26 cellular contexts compared by ENCODE assay signal in genomic region chr17:6479626-6480324, GRCh38. TPM values are rescaled to one million over a fixed set of nuclear protein-coding genes. Genes with fewer than 3 reads are reported as not detected.
DNase-seq lines count a peak whose midpoint lies in the region; ATAC-seq and TF ChIP-seq lines count a peak whose summit lies in the region.
"Had no signal": no experiment of that assay in that cellular context is flagged by ENCODE, and none has a peak within 500 bp of the region (broad histone marks: within the 10 kb centered on the region; RNA-seq: fewer than 3 reads in every experiment).

No MANE protein-coding gene starts in this region.

- WGBS in gastroesophageal sphincter (ENCODE audit: low coverage in 1 of 2), 2 donors: 34 to 45% methylated on average over 4 to 10 of the region's 13 CpGs

- H3K36me3 ChIP-seq in iPS-20b (ENCODE audit: insufficient read depth, low read depth, low read length) (no peaks in the 10 kb centered on the region), gastroesophageal sphincter (peaks cover 0 to 54% of the 10 kb centered on the region in 2 donors), PC-3 (ENCODE audit: low read depth, low read length) (no peaks in the 10 kb centered on the region)
- H3K36me3 ChIP-seq: left ventricle myocardium inferior, pancreas, upper lobe of left lung had no signal

- H3F3A ChIP-seq in PC-3 (ENCODE audit: low read length, unreplicated experiment): no peaks in the 10 kb centered on the region

- no peak overlapping the region for H3K4me3 Mint-ChIP-seq in WTC11
- H3K4me3 Mint-ChIP-seq: natural killer cell, T-helper 17 cell had no signal

- POLR2A ChIA-PET in WTC11 (lab: Charles Lee): no interaction called here
- POLR2A ChIA-PET in PC-3 (lab: Charles Lee; ENCODE audit: unreplicated experiment): interaction anchor here (0.6 kb wide), 1 partner anchor 10 kb away, joined by 6 read pairs; no protein-coding TSS in a partner anchor

- no TSS peak for BruUV-seq in PC-3 (replicated peaks; lab: Mats Ljungman, UMichigan)

- peak overlapping the region; percentile 36; the same call in 1 of the 2 replicates for H3K9ac ChIP-seq in iPS-20b (ENCODE audit: low read depth, low read length)
- H3K9ac ChIP-seq in PC-3 (ENCODE audit: low read length): no peak overlapping the region

- ATAC-seq in WTC11 (peak; percentile 12; the same call in 1 of the 2 replicates), gastroesophageal sphincter (no peak), PC-3 (no peak)
- ATAC-seq: natural killer cell, Panc1, pancreas, sciatic nerve, T-helper 17 cell had no signal

- no peaks in the 10 kb centered on the region for H3K9me2 ChIP-seq in PC-3 (replicated peaks; ENCODE audit: low read length)

- no peaks in the 10 kb centered on the region for H3K36me3 Mint-ChIP-seq in WTC11
- H3K36me3 Mint-ChIP-seq: natural killer cell had no signal

- CTCF ChIA-PET in WTC11 (lab: Charles Lee) (interaction anchor here (1.2 to 2.3 kb wide), 5 partner anchors 16 to 95 kb away, joined by 3 to 10 read pairs (median 5); no protein-coding TSS in a partner anchor), PC-3 (lab: Charles Lee) (no interaction called here)

- no peak overlapping the region for H3K4me3 ChIP-seq in LNCaP clone FGC (ENCODE audit: low read depth, low read length)
- no peak overlapping the region for H3K4me3 ChIP-seq in iPS-20b (ENCODE audit: low read length)
- H3K4me3 ChIP-seq in gastroesophageal sphincter: no peak overlapping the region
- no peak overlapping the region for H3K4me3 ChIP-seq in PC-3 (ENCODE audit: low read length)
- H3K4me3 ChIP-seq: hepatocyte, left ventricle myocardium inferior, pancreas, SJSA1, upper lobe of left lung had no signal

- no peaks in the 10 kb centered on the region for H3K79me2 ChIP-seq in PC-3 (ENCODE audit: low read length)
- H3K79me2 ChIP-seq: hepatocyte had no signal

- H3K9me3 Mint-ChIP-seq in WTC11: no peaks in the 10 kb centered on the region
- H3K9me3 Mint-ChIP-seq: natural killer cell had no signal

- TF ChIP-seq POLR2A in gastroesophageal sphincter (IDR thresholded peaks at IDR 0.05): no peak

- TF ChIP-seq CTCF in LNCaP clone FGC (IDR thresholded peaks at IDR 0.05; ENCODE audit: control insufficient read depth, extremely low read depth, insufficient read depth): no peak
- no peak for TF ChIP-seq CTCF in WTC11 (IDR thresholded peaks at IDR 0.05)
- no peak for TF ChIP-seq CTCF in gastroesophageal sphincter (IDR thresholded peaks at IDR 0.05)
- TF ChIP-seq CTCF in PC-3 (conservative IDR thresholded peaks at IDR 0.05; ENCODE audit: low read depth, low read length): no peak

- intact Hi-C loops in PC-3 (cut with micrococcal nuclease): no loop called here

- peak; percentile 71 for DNase-seq in A172 (ENCODE audit: low spot score)
- DNase-seq in LNCaP clone FGC (ENCODE audit: low read depth): peak; percentile 62
- no peak for DNase-seq in WTC11 (ENCODE audit: low spot score)
- no peak for DNase-seq in NCI-H526 (lab: John Stamatoyannopoulos, UW)
- DNase-seq in PC-3: no peak
- DNase-seq in HCEC 1CT: no peak
- DNase-seq: activated CD4-positive, alpha-beta T cell treated with anti-CD3 and anti-CD28 coated beads, Interleukin-2, amount 50 U/mL, for 48 hours; activated effector memory CD4-positive, alpha-beta T cell treated with Interleukin-2 at 50 U/mL for 16 hours; cortex of kidney; left ventricle myocardium inferior; midbrain; natural killer cell; NCI-H1105 treated with DMSO at 0.1 percent for 48 hours; NK-92 treated with Interleukin-12 subunit alpha and Interleukin-12 subunit beta, amount 100 ng/mL, for 24 hours; pancreas; stimulated activated CD4-positive, alpha-beta T cell treated with anti-CD3 and anti-CD28 coated beads, Interleukin-15, amount 100 ng/mL, for 24 hours; stimulated activated CD8-positive, alpha-beta memory T cell treated with anti-CD3 and anti-CD28 coated beads, Interleukin-4, amount 100 ng/mL, for 48 hours; T-helper 17 cell had no signal

- TF ChIP-seq EP300 in gastroesophageal sphincter (IDR thresholded peaks at IDR 0.05): no peak

- H3K27ac Mint-ChIP-seq in WTC11: no peak overlapping the region
- H3K27ac Mint-ChIP-seq: natural killer cell, T-helper 17 cell had no signal

- peaks cover 11% of the 10 kb centered on the region for H3K4me1 Mint-ChIP-seq in WTC11
- H3K4me1 Mint-ChIP-seq: natural killer cell, T-helper 17 cell had no signal

- no peaks in the 10 kb centered on the region for H4K20me1 ChIP-seq in PC-3 (ENCODE audit: low read length)

- H2AFZ ChIP-seq in PC-3 (ENCODE audit: low read length): no peak overlapping the region
- H2AFZ ChIP-seq: hepatocyte had no signal

- no peaks in the 10 kb centered on the region for H3K27me3 Mint-ChIP-seq in WTC11 (ENCODE audit: low read depth)

- H3K4me1 ChIP-seq in iPS-20b (ENCODE audit: insufficient read depth, low read length) (peaks cover 5% of the 10 kb centered on the region; the same call in 1 of the 2 replicates), gastroesophageal sphincter (peaks cover 0 to 20% (median 0%) of the 10 kb centered on the region in 3 donors), PC-3 (ENCODE audit: insufficient read depth, low read length) (no peaks in the 10 kb centered on the region)
- H3K4me1 ChIP-seq: left ventricle myocardium inferior, pancreas had no signal

- H3K4me2 ChIP-seq in PC-3 (ENCODE audit: low read length): no peak overlapping the region
- H3K4me2 ChIP-seq: hepatocyte had no signal

- H3K27me3 ChIP-seq in iPS-20b (ENCODE audit: insufficient read depth, low read length): no peaks in the 10 kb centered on the region
- H3K27me3 ChIP-seq in gastroesophageal sphincter: no peaks in the 10 kb centered on the region
- no peaks in the 10 kb centered on the region for H3K27me3 ChIP-seq in PC-3 (ENCODE audit: low read length)
- H3K27me3 ChIP-seq: pancreas, SJSA1, upper lobe of left lung had no signal

- H3K27ac ChIP-seq in iPS-20b (ENCODE audit: low read length) (no peak overlapping the region), gastroesophageal sphincter (peak overlapping the region in 1 of 4 donors; percentile 19), PC-3 (ENCODE audit: low read length) (no peak overlapping the region)
- H3K27ac ChIP-seq: hepatocyte, left ventricle myocardium inferior, pancreas, SJSA1, upper lobe of left lung had no signal

- H3K9me3 ChIP-seq in iPS-20b (ENCODE audit: insufficient read depth, low read depth, low read length): no peaks in the 10 kb centered on the region
- H3K9me3 ChIP-seq in gastroesophageal sphincter: no peaks in the 10 kb centered on the region
- no peaks in the 10 kb centered on the region for H3K9me3 ChIP-seq in PC-3 (ENCODE audit: low read length)
- H3K9me3 ChIP-seq: left ventricle myocardium inferior, pancreas, SJSA1, upper lobe of left lung had no signal

TF ChIP-seq in WTC11, 78 proteins besides CTCF, POLR2A, EP300 and RAD21:
- TF ChIP-seq TEAD1 (CRISPR knock-in tag; IDR thresholded peaks at IDR 0.05): no peak
- no peak for TF ChIP-seq NR1H2 (CRISPR knock-in tag; IDR thresholded peaks at IDR 0.05)
- TF ChIP-seq E2F1 (CRISPR knock-in tag; IDR thresholded peaks at IDR 0.05): no peak
- no peak for TF ChIP-seq MYBL2 (CRISPR knock-in tag; IDR thresholded peaks at IDR 0.05)
- TF ChIP-seq ATF3 (CRISPR knock-in tag; conservative IDR thresholded peaks at IDR 0.05): no peak
- TF ChIP-seq ZBTB21 (CRISPR knock-in tag; IDR thresholded peaks at IDR 0.05; ENCODE audit: borderline replicate concordance): no peak
- TF ChIP-seq TCF7 (CRISPR knock-in tag; IDR thresholded peaks at IDR 0.05; ENCODE audit: low read depth): no peak
- no peak for TF ChIP-seq SMAD3 (CRISPR knock-in tag; IDR thresholded peaks at IDR 0.05; ENCODE audit: borderline replicate concordance)
- TF ChIP-seq ELF4 (CRISPR knock-in tag; IDR thresholded peaks at IDR 0.05; ENCODE audit: low read depth): no peak
- no peak for TF ChIP-seq ZNF232 (CRISPR knock-in tag; IDR thresholded peaks at IDR 0.05)
- TF ChIP-seq GRHL2 (CRISPR knock-in tag; IDR thresholded peaks at IDR 0.05; ENCODE audit: insufficient replicate concordance, severe bottlenecking): no peak
- no peak for TF ChIP-seq ZNF138 (CRISPR knock-in tag; conservative IDR thresholded peaks at IDR 0.05)

RNA-seq across cellular contexts. Expression of gene PIMREG, which starts 35.5 kb away (rescaled TPM):
- total RNA-seq in A172 (2014; rRNA removed; shearing (Covaris generic)): 81.2 and 96.3 TPM in 2 replicates
- total RNA-seq in WTC11 (2021) (92.2 to 102 TPM (median 99.3 TPM) in 3 replicates), gastroesophageal sphincter (under 1 TPM in 2 of 4 donors, not detected in 2; 0.31 to 0.59 TPM), PC-3 (2014; rRNA removed) (67.6 and 88.6 TPM in 2 replicates)
- total RNA-seq: sciatic nerve, T-helper 17 cell had no signal

RNA-seq across cellular contexts. Expression of gene AIPL1, which starts 44.9 kb away (rescaled TPM):
- total RNA-seq in A172 (2014; rRNA removed; shearing (Covaris generic)): not detected in 2 replicates
- total RNA-seq in WTC11 (2021) (0.32 to 0.71 TPM (median 0.46 TPM) in 3 replicates), gastroesophageal sphincter (not detected), PC-3 (2014; rRNA removed) (not detected in 2 replicates)
- total RNA-seq: H4, hepatocyte, left ventricle myocardium inferior, natural killer cell, pancreas, sciatic nerve, SJSA1, T-helper 17 cell, upper lobe of left lung had no signal

Comparison
In these comparisons a context has a peak if more than half of its experiments do, and no peak if none do; other contexts are left out.
1. DNase-seq: peak in A172 (single experiment) and LNCaP clone FGC (single experiment); none in WTC11 (single experiment), NCI-H526 (0 of 2), PC-3 (single experiment) and HCEC 1CT (single experiment).
2. RNA of gene PIMREG, which starts 35.5 kb away (total RNA-seq): 92.2 to 102 TPM in WTC11, 81.2 to 96.3 TPM in A172 and 67.6 to 88.6 TPM in PC-3; 0.31 to 0.59 TPM in gastroesophageal sphincter; every median in the first group is over 10 times any median in the second.